24 cellular contexts compared by ENCODE assay signal in genomic region chr4:21901831-21902230, GRCh38. TPM values are rescaled to one million over a fixed set of nuclear protein-coding genes. Genes with fewer than 3 reads are reported as not detected.
A peak's percentile ranks its signal among the peaks of the same experiment; 100 is the strongest.
DNase-seq lines count a peak whose midpoint lies in the region; ATAC-seq and TF ChIP-seq lines count a peak whose summit lies in the region.
"Had no signal": no experiment of that assay in that cellular context is flagged by ENCODE, and none has a peak within 500 bp of the region (broad histone marks: within the 10 kb centered on the region; RNA-seq: fewer than 3 reads in every experiment).

No MANE protein-coding gene starts in this region.

- H3K27ac ChIP-seq in ACC112 (ENCODE audit: low read depth, low read length) (peak overlapping the region; percentile 68), brain microvascular endothelial cell (no peak overlapping the region)
- H3K27ac ChIP-seq: gastroesophageal sphincter, HL-60, testis had no signal

- TF ChIP-seq CTCF in brain microvascular endothelial cell (IDR thresholded peaks at IDR 0.05; ENCODE audit: low read depth, low read length, missing control alignments), result no peak

- H3K27me3 ChIP-seq in ACC112 (ENCODE audit: insufficient read depth, low read length), result no peaks in the 10 kb centered on the region
- H3K27me3 ChIP-seq in brain microvascular endothelial cell (replicated peaks), result no peaks in the 10 kb centered on the region
- H3K27me3 ChIP-seq: gastroesophageal sphincter, testis had no signal

- H3K4me1 ChIP-seq in ACC112 (ENCODE audit: control insufficient read depth, insufficient read depth, low read length, unreplicated experiment), result peaks cover 26% of the 10 kb centered on the region
- H3K4me1 ChIP-seq: gastroesophageal sphincter, testis had no signal

- ATAC-seq in HG02870 (IDR thresholded peaks at IDR 0.05; ENCODE audit: unreplicated experiment), result no peak
- ATAC-seq: gastroesophageal sphincter had no signal

- H3K36me3 ChIP-seq in ACC112 (ENCODE audit: insufficient read depth, low read length), result no peaks in the 10 kb centered on the region
- H3K36me3 ChIP-seq in brain microvascular endothelial cell (replicated peaks), result no peaks in the 10 kb centered on the region
- H3K36me3 ChIP-seq: gastroesophageal sphincter had no signal

- in situ Hi-C loops in brain microvascular endothelial cell (cut with HindIII; ENCODE audit: low pct_ligation_motif_present, low sequenced_read_pairs), result no loop called here

- H3K4me3 ChIP-seq in ACC112 (ENCODE audit: low read depth, low read length), result peak overlapping the region; percentile 29; the same call in 1 of the 2 replicates
- no peak overlapping the region for H3K4me3 ChIP-seq in brain microvascular endothelial cell (ENCODE audit: low read depth, low read length)
- H3K4me3 ChIP-seq: gastroesophageal sphincter, testis had no signal

- H2AFZ ChIP-seq in ACC112 (ENCODE audit: low read length, unreplicated experiment), result no peak overlapping the region

- peak; percentile 89 for DNase-seq in LHCN-M2 (ENCODE audit: low read depth)
- DNase-seq in brain microvascular endothelial cell, result peak; percentile 39
- peak; percentile 16 for DNase-seq in glomerular visceral epithelial cell (ENCODE audit: extremely low spot score)
- DNase-seq in midbrain (lab: John Stamatoyannopoulos, UW), result no peak
- no peak for DNase-seq in NCI-H2081 treated with DMSO at 0.1 percent for 48 hours (lab: John Stamatoyannopoulos, UW)
- DNase-seq in GF-D8 (lab: John Stamatoyannopoulos, UW), result no peak
- DNase-seq: ACHN; activated B cell treated with CpG ODN at 0.5 μM for 24 hours; activated CD4-positive, alpha-beta memory T cell treated with anti-CD3 and anti-CD28 coated beads for 36 hours; activated naive CD4-positive, alpha-beta T cell treated with anti-CD3 and anti-CD28 coated beads for 36 hours; aorta; endodermal cell; H9; KG1; NCI-H1092; NCI-H526 treated with DMSO at 0.1 percent for 48 hours; testis had no signal

- no peaks in the 10 kb centered on the region for H3K79me2 ChIP-seq in ACC112 (ENCODE audit: control insufficient read depth, insufficient read depth, low read length, unreplicated experiment)

RNA-seq across cellular contexts. Expression of gene KCNIP4, which starts 46.7 kb away (rescaled TPM):
- not detected in 2 replicates for total RNA-seq in LHCN-M2 (2014; rRNA removed)
- polyA plus RNA-seq in LHCN-M2 (2012), result 0.07 TPM
- total RNA-seq: activated B cell treated with CpG ODN at 0.5 μM for 24 hours; activated CD4-positive, alpha-beta memory T cell treated with anti-CD3 and anti-CD28 coated beads for 36 hours; activated naive CD4-positive, alpha-beta T cell treated with anti-CD3 and anti-CD28 coated beads for 36 hours; aorta; endodermal cell; H9; OCI-LY7; SK-MEL-5 had no signal
- polyA plus RNA-seq: aorta, liver had no signal

Comparison
In these comparisons a context has a peak if more than half of its experiments do, and no peak if none do; other contexts are left out.
1. DNase-seq: peak in LHCN-M2 (single experiment), brain microvascular endothelial cell (single experiment) and glomerular visceral epithelial cell (single experiment); none in midbrain (single experiment), NCI-H2081 treated with DMSO at 0.1 percent for 48 hours (single experiment) and GF-D8 (single experiment).